In genomic region chr11:115942043-115942442, GRCh38 we compare ENCODE assay signal across 23 cellular contexts.
A peak's percentile ranks its signal among the peaks of the same experiment; 100 is the strongest.
DNase-seq lines count a peak whose midpoint lies in the region; ATAC-seq and TF ChIP-seq lines count a peak whose summit lies in the region.
"Had no signal": no experiment of that assay in that cellular context is flagged by ENCODE, and none has a peak within 500 bp of the region (broad histone marks: within the 10 kb centered on the region; RNA-seq: fewer than 3 reads in every experiment).

No MANE protein-coding gene starts in this region.

- peaks cover 6% of the 10 kb centered on the region for H3K27me3 Mint-ChIP-seq in activated T-helper 2 cell treated with anti-CD3 and anti-CD28 coated beads, Interferon-gamma antibody, Interleukin-2, Interleukin-4, amounts not matched to agents 10 μg/mL and 5 μg/mL and 100 μg/mL, durations not matched to agents 14 hours and 24 hours and 36 hours (ENCODE audit: low read depth)
- H3K27me3 Mint-ChIP-seq: CD4-positive, CD25-positive, alpha-beta regulatory T cell had no signal

- peak overlapping the region; percentile 83 for H3K27ac ChIP-seq in foreskin keratinocyte
- H3K27ac ChIP-seq in prostate gland, result no peak overlapping the region
- H3K27ac ChIP-seq: GM23248, RWPE1 had no signal

- H3K4me2 ChIP-seq in skeletal muscle satellite cell (ENCODE audit: low read length), result no peak overlapping the region

- H3K4me3 ChIP-seq in skeletal muscle satellite cell (ENCODE audit: low read length), result no peak overlapping the region
- no peak overlapping the region for H3K4me3 ChIP-seq in prostate gland
- H3K4me3 ChIP-seq: GM12878, GM23248 had no signal

- intact Hi-C loops in activated T-helper 2 cell treated with anti-CD3 and anti-CD28 coated beads, Interferon-gamma antibody, Interleukin-2, Interleukin-4, amounts not matched to agents 10 μg/mL and 5 μg/mL and 100 μg/mL, durations not matched to agents 14 hours and 24 hours and 36 hours (cut with micrococcal nuclease), result no loop called here
- intact Hi-C loops in prostate gland (cut with DNase I), result no loop called here

- H3K36me3 Mint-ChIP-seq in activated T-helper 2 cell treated with anti-CD3 and anti-CD28 coated beads, Interferon-gamma antibody, Interleukin-2, Interleukin-4, amounts not matched to agents 10 μg/mL and 5 μg/mL and 100 μg/mL, durations not matched to agents 14 hours and 24 hours and 36 hours (ENCODE audit: low read depth), result no peaks in the 10 kb centered on the region
- H3K36me3 Mint-ChIP-seq: CD4-positive, CD25-positive, alpha-beta regulatory T cell had no signal

- H3K4me1 Mint-ChIP-seq in activated T-helper 2 cell treated with anti-CD3 and anti-CD28 coated beads, Interferon-gamma antibody, Interleukin-2, Interleukin-4, amounts not matched to agents 10 μg/mL and 5 μg/mL and 100 μg/mL, durations not matched to agents 14 hours and 24 hours and 36 hours (ENCODE audit: low read depth), result peaks cover 4% of the 10 kb centered on the region
- H3K4me1 Mint-ChIP-seq: CD4-positive, CD25-positive, alpha-beta regulatory T cell had no signal

- ATAC-seq in foreskin keratinocyte (no peak), HG03280 (IDR thresholded peaks at IDR 0.05; ENCODE audit: unreplicated experiment) (no peak)
- ATAC-seq: GM12878, HepG2 had no signal

- DNase-seq in H4 (ENCODE audit: low spot score) (peak; percentile 17), foreskin keratinocyte (no peak), cerebellar cortex (ENCODE audit: low spot score) (no peak), A172 (ENCODE audit: low spot score) (no peak), prostate gland (ENCODE audit: low spot score) (no peak)
- DNase-seq in activated T-helper 2 cell treated with anti-CD3 and anti-CD28 coated beads, Interferon-gamma antibody, Interleukin-2, Interleukin-4, amounts not matched to agents 10 μg/mL and 5 μg/mL and 100 μg/mL, durations not matched to agents 14 hours and 24 hours and 36 hours (ENCODE audit: low spot score), result no peak
- DNase-seq: Caco-2; CD4-positive, CD25-positive, alpha-beta regulatory T cell; DMS153; GF-D8; GM23248; HCEC 1CT; KG1; NCI-H1417; NCI-H187; NCI-H2107; NCI-H510A; NCI-H774 had no signal

- H3K27ac Mint-ChIP-seq in activated T-helper 2 cell treated with anti-CD3 and anti-CD28 coated beads, Interferon-gamma antibody, Interleukin-2, Interleukin-4, amounts not matched to agents 10 μg/mL and 5 μg/mL and 100 μg/mL, durations not matched to agents 14 hours and 24 hours and 36 hours, result peak overlapping the region; percentile 31
- H3K27ac Mint-ChIP-seq: CD4-positive, CD25-positive, alpha-beta regulatory T cell had no signal

- TF ChIP-seq CTCF in foreskin keratinocyte (conservative IDR thresholded peaks at IDR 0.05), result no peak
- TF ChIP-seq CTCF in prostate gland (IDR thresholded peaks at IDR 0.05), result no peak

- H3K27me3 ChIP-seq in foreskin keratinocyte (peaks cover 7% of the 10 kb centered on the region), skeletal muscle satellite cell (ENCODE audit: control insufficient read depth, insufficient read depth, low read length) (no peaks in the 10 kb centered on the region), prostate gland (replicated peaks; ENCODE audit: insufficient read depth) (no peaks in the 10 kb centered on the region)

- H3K36me3 ChIP-seq in skeletal muscle satellite cell (ENCODE audit: insufficient read depth, low read length) (no peaks in the 10 kb centered on the region), prostate gland (no peaks in the 10 kb centered on the region)

- peak overlapping the region; percentile 2 for H3K9ac ChIP-seq in skeletal muscle satellite cell (ENCODE audit: low read depth, low read length)
- H3K9ac ChIP-seq: GM23248 had no signal

- no peak for TF ChIP-seq POLR2A in prostate gland (IDR thresholded peaks at IDR 0.05)

- H3K4me1 ChIP-seq in foreskin keratinocyte, result no peaks in the 10 kb centered on the region
- peaks cover 23% of the 10 kb centered on the region for H3K4me1 ChIP-seq in skeletal muscle satellite cell (ENCODE audit: control insufficient read depth, insufficient read depth, low read length)
- H3K4me1 ChIP-seq in prostate gland (replicated peaks), result no peaks in the 10 kb centered on the region
- H3K4me1 ChIP-seq: Caco-2 had no signal

- no peak overlapping the region for H3K4me3 Mint-ChIP-seq in activated T-helper 2 cell treated with anti-CD3 and anti-CD28 coated beads, Interferon-gamma antibody, Interleukin-2, Interleukin-4, amounts not matched to agents 10 μg/mL and 5 μg/mL and 100 μg/mL, durations not matched to agents 14 hours and 24 hours and 36 hours (ENCODE audit: low read depth)
- H3K4me3 Mint-ChIP-seq: CD4-positive, CD25-positive, alpha-beta regulatory T cell had no signal

- H3K9me3 Mint-ChIP-seq in activated T-helper 2 cell treated with anti-CD3 and anti-CD28 coated beads, Interferon-gamma antibody, Interleukin-2, Interleukin-4, amounts not matched to agents 10 μg/mL and 5 μg/mL and 100 μg/mL, durations not matched to agents 14 hours and 24 hours and 36 hours, result no peaks in the 10 kb centered on the region

- 90% methylated on average over 2 of the region's 2 CpGs for WGBS in prostate gland

- H3K9me3 ChIP-seq in skeletal muscle satellite cell (replicated peaks; ENCODE audit: low read length) (peaks cover 11% of the 10 kb centered on the region), prostate gland (no peaks in the 10 kb centered on the region)
- H3K9me3 ChIP-seq: Caco-2 had no signal
